23 cellular contexts compared by ENCODE assay signal in the genomic region with DNA sequence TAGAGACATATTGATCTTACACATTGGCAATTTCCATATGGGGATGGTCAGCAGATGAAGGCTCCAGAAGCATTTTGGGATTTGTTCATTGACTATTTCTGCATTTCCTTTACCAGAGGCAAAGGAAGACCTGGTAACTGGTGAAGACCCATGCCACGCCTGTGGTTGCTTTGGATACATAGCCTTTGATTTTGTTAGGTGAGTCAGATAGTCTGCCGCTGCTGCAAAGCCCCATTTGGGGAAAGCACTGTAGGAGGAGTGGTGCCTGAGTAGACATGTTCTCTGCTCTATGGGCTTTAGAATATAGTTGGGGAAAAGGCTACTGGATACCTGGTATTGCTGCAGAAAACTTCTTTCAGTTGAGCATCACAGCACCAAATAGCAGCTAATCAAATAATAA. TPM values are rescaled to one million over a fixed set of nuclear protein-coding genes. Genes with fewer than 3 reads are reported as not detected.
DNase-seq lines count a peak whose midpoint lies in the region; FAIRE-seq and TF ChIP-seq lines count a peak whose summit lies in the region.
"Had no signal": no experiment of that assay in that cellular context is flagged by ENCODE, and none has a peak within 500 bp of the region (broad histone marks: within the 10 kb centered on the region; RNA-seq: fewer than 3 reads in every experiment).

No MANE protein-coding gene starts in this region.

- H3K9ac ChIP-seq in keratinocyte (ENCODE audit: control insufficient read depth, extremely low read depth, insufficient read depth, low read length), result no peak overlapping the region
- H3K9ac ChIP-seq: GM23248 had no signal

- CTCF ChIA-PET in activated CD4-positive, alpha-beta T cell treated with anti-CD3 and anti-CD28 coated beads, Interleukin-2, amount 10 ng/mL, durations not matched to agents 7 days and 5 days (lab: Charles Lee), result interaction anchor here (0.8 to 1.3 kb wide), 3 partner anchors 23 to 743 kb away, joined by 3 read pairs; no protein-coding TSS in a partner anchor
- CTCF ChIA-PET in GM10248 (lab: Yijun Ruan, JAX), result interaction anchor here (0.7 kb wide), 1 partner anchor 1762 kb away, joined by 3 read pairs; no protein-coding TSS in a partner anchor

- TF ChIP-seq CTCF in keratinocyte (optimal IDR thresholded peaks at IDR 0.05 in 1 of 3, IDR thresholded peaks at IDR 0.05 in 1 of 3, conservative IDR thresholded peaks at IDR 0.05 in 1 of 3; ENCODE audit: extremely low read depth in 1 of 3, insufficient read depth in 2 of 3, low read length in 3 of 3) (no peak), GM10248 (IDR thresholded peaks at IDR 0.05; ENCODE audit: control extremely low read depth, extremely low read depth, low read depth, missing control alignments) (no peak)

- no peak overlapping the region for H3K27ac Mint-ChIP-seq in activated CD4-positive, alpha-beta T cell treated with anti-CD3 and anti-CD28 coated beads, Interleukin-2, amount 10 ng/mL, durations not matched to agents 7 days and 5 days
- no peak overlapping the region for H3K27ac Mint-ChIP-seq in activated naive CD8-positive, alpha-beta T cell treated with anti-CD3 and anti-CD28 coated beads for 36 hours
- H3K27ac Mint-ChIP-seq: IgD-negative memory B cell had no signal

- no peaks in the 10 kb centered on the region for H3K79me2 ChIP-seq in keratinocyte (ENCODE audit: control insufficient read depth, insufficient read depth, low read length)

- H3K4me1 ChIP-seq in keratinocyte (ENCODE audit: control insufficient read depth, extremely low read depth, insufficient read depth, low read length), result peaks cover 8% of the 10 kb centered on the region

- H3K9me3 Mint-ChIP-seq in activated CD4-positive, alpha-beta T cell treated with anti-CD3 and anti-CD28 coated beads, Interleukin-2, amount 10 ng/mL, durations not matched to agents 7 days and 5 days, result no peaks in the 10 kb centered on the region
- no peaks in the 10 kb centered on the region for H3K9me3 Mint-ChIP-seq in activated naive CD8-positive, alpha-beta T cell treated with anti-CD3 and anti-CD28 coated beads for 36 hours

- POLR2A ChIA-PET in activated CD4-positive, alpha-beta T cell treated with anti-CD3 and anti-CD28 coated beads, Interleukin-2, amount 10 ng/mL, durations not matched to agents 7 days and 5 days (lab: Charles Lee), result no interaction called here
- POLR2A ChIA-PET in GM10248 (lab: Yijun Ruan, JAX), result no interaction called here

- no peaks in the 10 kb centered on the region for H3K36me3 Mint-ChIP-seq in activated CD4-positive, alpha-beta T cell treated with anti-CD3 and anti-CD28 coated beads, Interleukin-2, amount 10 ng/mL, durations not matched to agents 7 days and 5 days (ENCODE audit: low read depth)
- H3K36me3 Mint-ChIP-seq in activated naive CD8-positive, alpha-beta T cell treated with anti-CD3 and anti-CD28 coated beads for 36 hours, result no peaks in the 10 kb centered on the region

- H3K4me2 ChIP-seq in keratinocyte (ENCODE audit: control insufficient read depth, extremely low read depth, insufficient read depth, low read depth, low read length), result peak overlapping the region; percentile 29

- peak; percentile 24 for DNase-seq in activated CD4-positive, alpha-beta T cell treated with anti-CD3 and anti-CD28 coated beads, Interleukin-2, amount 10 ng/mL, durations not matched to agents 7 days and 5 days
- no peak for DNase-seq in activated CD4-positive, alpha-beta T cell treated with anti-CD3 and anti-CD28 coated beads, Interleukin-2, amount 50 U/mL, for 1 hour
- DNase-seq in HT1080 (ENCODE audit: low read depth) (peak; percentile 42), keratinocyte (ENCODE audit: low read depth, low spot score) (no peak), NCI-H2029 treated with DMSO at 0.1 percent for 48 hours (lab: John Stamatoyannopoulos, UW) (no peak), GM10248 (ENCODE audit: extremely low spot score) (no peak), NCI-H69 (lab: John Stamatoyannopoulos, UW) (no peak)
- DNase-seq in activated naive CD8-positive, alpha-beta T cell treated with anti-CD3 and anti-CD28 coated beads for 36 hours, result peak; percentile 14
- DNase-seq: C1 segment of cervical spinal cord; DMS79 treated with DMSO at 0.1 percent for 48 hours; GM23248; HCEC 1CT; Kasumi-1; NCI-H1105; NCI-H1694 treated with DMSO at 0.1 percent for 48 hours; NCI-H345; NCI-H526 treated with DMSO at 0.1 percent for 48 hours; NK-92 treated with Interleukin-12 subunit alpha and Interleukin-12 subunit beta, amount 100 ng/mL, for 24 hours had no signal

- no peak overlapping the region for H3K4me3 ChIP-seq in keratinocyte (ENCODE audit: control insufficient read depth in 2 of 3, extremely low read depth in 1 of 3, insufficient read depth in 2 of 3, low read depth in 1 of 3, low read length in 3 of 3)
- H3K4me3 ChIP-seq: GM12878, GM23248 had no signal

- no peaks in the 10 kb centered on the region for H3K36me3 ChIP-seq in keratinocyte (ENCODE audit: control insufficient read depth in 2 of 2, extremely low read depth in 1 of 2, insufficient read depth in 2 of 2, low read length in 2 of 2)

- H2AFZ ChIP-seq in keratinocyte (ENCODE audit: control insufficient read depth, low read length), result no peak overlapping the region
- H2AFZ ChIP-seq: GM23248 had no signal

- H3K9me1 ChIP-seq in keratinocyte (ENCODE audit: control insufficient read depth, extremely low read depth, insufficient read depth, low read length), result no peaks in the 10 kb centered on the region

- dilution Hi-C loops in keratinocyte (cut with MboI; ENCODE audit: extremely low pct_ligation_motif_present, low sequenced_read_pairs), result no loop called here

- H4K20me1 ChIP-seq in keratinocyte (ENCODE audit: control insufficient read depth, extremely low read depth, insufficient read depth, low read length), result no peaks in the 10 kb centered on the region

- peaks cover 10% of the 10 kb centered on the region for H3K4me1 Mint-ChIP-seq in activated CD4-positive, alpha-beta T cell treated with anti-CD3 and anti-CD28 coated beads, Interleukin-2, amount 10 ng/mL, durations not matched to agents 7 days and 5 days
- peaks cover 9% of the 10 kb centered on the region for H3K4me1 Mint-ChIP-seq in activated naive CD8-positive, alpha-beta T cell treated with anti-CD3 and anti-CD28 coated beads for 36 hours
- H3K4me1 Mint-ChIP-seq: IgD-negative memory B cell had no signal

- H3K4me3 Mint-ChIP-seq in activated CD4-positive, alpha-beta T cell treated with anti-CD3 and anti-CD28 coated beads, Interleukin-2, amount 10 ng/mL, durations not matched to agents 7 days and 5 days, result no peak overlapping the region
- no peak overlapping the region for H3K4me3 Mint-ChIP-seq in activated naive CD8-positive, alpha-beta T cell treated with anti-CD3 and anti-CD28 coated beads for 36 hours
- H3K4me3 Mint-ChIP-seq: IgD-negative memory B cell had no signal

- no peaks in the 10 kb centered on the region for H3K9me3 ChIP-seq in keratinocyte (ENCODE audit: control insufficient read depth, low read depth, low read length)

- H3K27me3 ChIP-seq in keratinocyte (ENCODE audit: control insufficient read depth, extremely low read depth, insufficient read depth, low read length), result no peaks in the 10 kb centered on the region

- H3K27ac ChIP-seq in keratinocyte (ENCODE audit: control insufficient read depth, insufficient read depth, low read length), result no peak overlapping the region
- H3K27ac ChIP-seq: GM23248 had no signal

- peak; percentile 93 for FAIRE-seq in keratinocyte (lab: Jason Lieb, UNC)
- FAIRE-seq: A204.1, G401.6, GM12878, HTR-8/SVneo had no signal

- H3K27me3 Mint-ChIP-seq in activated CD4-positive, alpha-beta T cell treated with anti-CD3 and anti-CD28 coated beads, Interleukin-2, amount 10 ng/mL, durations not matched to agents 7 days and 5 days, result no peaks in the 10 kb centered on the region
- no peaks in the 10 kb centered on the region for H3K27me3 Mint-ChIP-seq in activated naive CD8-positive, alpha-beta T cell treated with anti-CD3 and anti-CD28 coated beads for 36 hours
- H3K27me3 Mint-ChIP-seq: IgD-negative memory B cell had no signal

RNA-seq across cellular contexts. Expression of gene TFG, which starts 56.8 kb away (rescaled TPM):
- 10 to 100 TPM; 49.1 to 58.5 TPM for total RNA-seq in activated CD4-positive, alpha-beta T cell treated with anti-CD3 and anti-CD28 coated beads, Interleukin-2, amount 10 ng/mL, durations not matched to agents 7 days and 5 days
- total RNA-seq in HT1080 (2014; rRNA removed; shearing (Covaris generic)), result 59.5 and 105 TPM in 2 replicates
- 160 and 177 TPM in 2 replicates for polyA plus RNA-seq in HT1080 (2015; cell fraction: cytosol; rRNA removed)
- polyA plus RNA-seq in HT1080 (2015; cell fraction: nucleus; rRNA removed), result 220 and 223 TPM in 2 replicates
- total RNA-seq in activated naive CD8-positive, alpha-beta T cell treated with anti-CD3 and anti-CD28 coated beads for 36 hours, result 10 to 100 TPM; 57.8 to 61.3 TPM
- 110 to 247 TPM (median 177 TPM) in 3 replicates for polyA plus RNA-seq in keratinocyte
- 83.5 TPM for polyA plus RNA-seq in keratinocyte (2011; ENCODE audit: low read depth)
- polyA plus RNA-seq in keratinocyte (2011; cell fraction: cytosol; rRNA removed), result 159 and 208 TPM in 2 replicates
- polyA plus RNA-seq in keratinocyte (2011; cell fraction: nucleus; rRNA removed), result 222 and 244 TPM in 2 replicates
- 98.0 and 133 TPM in 2 replicates for polyA plus RNA-seq in keratinocyte (2012; ENCODE audit: low replicate concordance)
- polyA minus RNA-seq in keratinocyte, result 58.0 to 97.0 TPM (median 94.7 TPM) in 3 replicates
- 62.3 TPM for polyA minus RNA-seq in keratinocyte (2011; cell fraction: cytosol; rRNA and poly(A)+ RNA removed)
- polyA minus RNA-seq in keratinocyte (2011; cell fraction: nucleus; rRNA and poly(A)+ RNA removed), result 49.6 and 90.0 TPM in 2 replicates

Comparison
In these comparisons a context has a peak if more than half of its experiments do, and no peak if none do; other contexts are left out.
1. DNase-seq: peak in activated CD4-positive, alpha-beta T cell treated with anti-CD3 and anti-CD28 coated beads, Interleukin-2, amount 10 ng/mL, durations not matched to agents 7 days and 5 days (single experiment), HT1080 (single experiment) and activated naive CD8-positive, alpha-beta T cell treated with anti-CD3 and anti-CD28 coated beads for 36 hours (single experiment); none in activated CD4-positive, alpha-beta T cell treated with anti-CD3 and anti-CD28 coated beads, Interleukin-2, amount 50 U/mL, for 1 hour (single experiment), keratinocyte (single experiment), NCI-H2029 treated with DMSO at 0.1 percent for 48 hours (single experiment), GM10248 (single experiment) and NCI-H69 (single experiment).